20 cellular contexts compared by ENCODE assay signal in genomic region chr1:12629974-12630760, GRCh38. TPM values are rescaled to one million over a fixed set of nuclear protein-coding genes. Genes with fewer than 3 reads are reported as not detected.
"Had no signal": no experiment of that assay in that cellular context is flagged by ENCODE, and none has a peak within 500 bp of the region (broad histone marks: within the 10 kb centered on the region; RNA-seq: fewer than 3 reads in every experiment).

No MANE protein-coding gene starts in this region.

- H3K9me3 ChIP-seq: breast epithelium, esophagus muscularis mucosa, left ventricle myocardium inferior, stomach, vagina had no signal

- H3K36me3 ChIP-seq: breast epithelium, esophagus muscularis mucosa, left ventricle myocardium inferior, stomach, vagina had no signal

- H3K27ac ChIP-seq: breast epithelium, dorsolateral prefrontal cortex, esophagus muscularis mucosa, left ventricle myocardium inferior, stomach, vagina had no signal

- ATAC-seq: activated CD4-positive, alpha-beta T cell treated with anti-CD3 and anti-CD28 coated beads for 36 hours; activated CD8-positive, alpha-beta T cell treated with anti-CD3 and anti-CD28 coated beads for 36 hours; activated T-cell treated with anti-CD3 and anti-CD28 coated beads, Interleukin-2, amount 50 U/mL, for 72 hours had no signal

- H3K27me3 ChIP-seq: breast epithelium, dorsolateral prefrontal cortex, esophagus muscularis mucosa, stomach, vagina had no signal

- DNase-seq: activated CD4-positive, alpha-beta T cell treated with anti-CD3 and anti-CD28 coated beads for 36 hours; activated CD8-positive, alpha-beta memory T cell treated with anti-CD3 and anti-CD28 coated beads, Interleukin-2, amount 50 U/mL, for 4 hours; activated CD8-positive, alpha-beta T cell treated with anti-CD3 and anti-CD28 coated beads for 36 hours; activated gamma-delta T cell treated with Interleukin-2 at 50 U/mL for 16 hours; activated naive CD8-positive, alpha-beta T cell treated with anti-CD3 and anti-CD28 coated beads, Interleukin-2, amount 10 ng/mL, durations not matched to agents 7 days and 5 days; activated T-cell treated with anti-CD3 and anti-CD28 coated beads, Interleukin-2, amount 50 U/mL, for 72 hours; aorta; kidney; left ventricle myocardium inferior; mesenchymal stem cell; stimulated activated CD4-positive, alpha-beta T cell treated with anti-CD3 and anti-CD28 coated beads, Interleukin-15, amount 100 ng/mL, for 24 hours; stimulated activated CD4-positive, alpha-beta T cell treated with anti-CD3 and anti-CD28 coated beads, Interleukin-4, amount 100 ng/mL, for 24 hours; stomach; T1000 had no signal

- H3K4me3 ChIP-seq: breast epithelium, dorsolateral prefrontal cortex, esophagus muscularis mucosa, left ventricle myocardium inferior, stomach, vagina had no signal

- H3K4me1 ChIP-seq: breast epithelium, vagina had no signal

RNA-seq across cellular contexts. Expression of gene AADACL4, which starts 13.7 kb away (rescaled TPM):
- total RNA-seq: activated CD4-positive, alpha-beta T cell treated with anti-CD3 and anti-CD28 coated beads for 36 hours; activated CD8-positive, alpha-beta T cell treated with anti-CD3 and anti-CD28 coated beads for 36 hours; activated naive CD8-positive, alpha-beta T cell treated with anti-CD3 and anti-CD28 coated beads, Interleukin-2, amount 10 ng/mL, durations not matched to agents 7 days and 5 days; activated T-cell treated with anti-CD3 and anti-CD28 coated beads, Interleukin-2, amount 50 U/mL, for 72 hours; aorta; breast epithelium; cerebellum; dorsolateral prefrontal cortex; esophagus muscularis mucosa; left ventricle myocardium inferior; osteocyte; stomach; vagina had no signal
